In genomic region chr1:211343607-211344334, GRCh38 we compare ENCODE assay signal across 1 cellular context.
A peak's percentile ranks its signal among the peaks of the same experiment; 100 is the strongest.
TF ChIP-seq lines count a peak whose summit lies in the region.

No MANE protein-coding gene starts in this region.

TF ChIP-seq in HCT116, 20 proteins besides CTCF, POLR2A, EP300 and RAD21 (continued from another document):
- TF ChIP-seq, protein P1, sequence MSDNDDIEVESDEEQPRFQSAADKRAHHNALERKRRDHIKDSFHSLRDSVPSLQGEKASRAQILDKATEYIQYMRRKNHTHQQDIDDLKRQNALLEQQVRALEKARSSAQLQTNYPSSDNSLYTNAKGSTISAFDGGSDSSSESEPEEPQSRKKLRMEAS (IDR thresholded peaks at IDR 0.05), result no peak
- TF ChIP-seq SRF (IDR thresholded peaks at IDR 0.05; ENCODE audit: low read depth) (no peak), ELF1 (IDR thresholded peaks at IDR 0.05; ENCODE audit: borderline replicate concordance, low read depth) (no peak), EGR1 (IDR thresholded peaks at IDR 0.05; ENCODE audit: low read depth) (no peak), CEBPB (IDR thresholded peaks at IDR 0.05; ENCODE audit: low read depth) (0 out of 2 replicates have a peak, but pooled peaks have one; percentile 41), SIN3A (IDR thresholded peaks at IDR 0.05; ENCODE audit: low read depth) (no peak)
- TF ChIP-seq, protein P2, sequence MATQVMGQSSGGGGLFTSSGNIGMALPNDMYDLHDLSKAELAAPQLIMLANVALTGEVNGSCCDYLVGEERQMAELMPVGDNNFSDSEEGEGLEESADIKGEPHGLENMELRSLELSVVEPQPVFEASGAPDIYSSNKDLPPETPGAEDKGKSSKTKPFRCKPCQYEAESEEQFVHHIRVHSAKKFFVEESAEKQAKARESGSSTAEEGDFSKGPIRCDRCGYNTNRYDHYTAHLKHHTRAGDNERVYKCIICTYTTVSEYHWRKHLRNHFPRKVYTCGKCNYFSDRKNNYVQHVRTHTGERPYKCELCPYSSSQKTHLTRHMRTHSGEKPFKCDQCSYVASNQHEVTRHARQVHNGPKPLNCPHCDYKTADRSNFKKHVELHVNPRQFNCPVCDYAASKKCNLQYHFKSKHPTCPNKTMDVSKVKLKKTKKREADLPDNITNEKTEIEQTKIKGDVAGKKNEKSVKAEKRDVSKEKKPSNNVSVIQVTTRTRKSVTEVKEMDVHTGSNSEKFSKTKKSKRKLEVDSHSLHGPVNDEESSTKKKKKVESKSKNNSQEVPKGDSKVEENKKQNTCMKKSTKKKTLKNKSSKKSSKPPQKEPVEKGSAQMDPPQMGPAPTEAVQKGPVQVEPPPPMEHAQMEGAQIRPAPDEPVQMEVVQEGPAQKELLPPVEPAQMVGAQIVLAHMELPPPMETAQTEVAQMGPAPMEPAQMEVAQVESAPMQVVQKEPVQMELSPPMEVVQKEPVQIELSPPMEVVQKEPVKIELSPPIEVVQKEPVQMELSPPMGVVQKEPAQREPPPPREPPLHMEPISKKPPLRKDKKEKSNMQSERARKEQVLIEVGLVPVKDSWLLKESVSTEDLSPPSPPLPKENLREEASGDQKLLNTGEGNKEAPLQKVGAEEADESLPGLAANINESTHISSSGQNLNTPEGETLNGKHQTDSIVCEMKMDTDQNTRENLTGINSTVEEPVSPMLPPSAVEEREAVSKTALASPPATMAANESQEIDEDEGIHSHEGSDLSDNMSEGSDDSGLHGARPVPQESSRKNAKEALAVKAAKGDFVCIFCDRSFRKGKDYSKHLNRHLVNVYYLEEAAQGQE (IDR thresholded peaks at IDR 0.05; ENCODE audit: low read depth), result no peak
TF ChIP-seq in HCT116: peak in this region for 5.
